In genomic region chr16:67504190-67505021, GRCh38 we compare ENCODE assay signal across 8 cellular contexts. TPM values are rescaled to one million over a fixed set of nuclear protein-coding genes. Genes with fewer than 3 reads are reported as not detected.
DNase-seq lines count a peak whose midpoint lies in the region; ATAC-seq lines count a peak whose summit lies in the region.

No MANE protein-coding gene starts in this region.

- no peaks in the 10 kb centered on the region for H3K27me3 Mint-ChIP-seq in central memory CD8-positive, alpha-beta T cell

- peak; percentile 70 for ATAC-seq in GM19035 (IDR thresholded peaks at IDR 0.05; ENCODE audit: unreplicated experiment)
- peak; percentile 87 for ATAC-seq in central memory CD8-positive, alpha-beta T cell (replicated peaks; ENCODE audit: extremely low read depth, poor library complexity, severe bottlenecking)
- peak; percentile 73 for ATAC-seq in sciatic nerve
- ATAC-seq in GM21526 (IDR thresholded peaks at IDR 0.05; ENCODE audit: low FRiP score, unreplicated experiment) = no peak
- no peak for ATAC-seq in GM19324 (IDR thresholded peaks at IDR 0.05; ENCODE audit: low FRiP score, unreplicated experiment)
- no peak for ATAC-seq in GM18511 (IDR thresholded peaks at IDR 0.05; ENCODE audit: unreplicated experiment)
- ATAC-seq in GM19455 (IDR thresholded peaks at IDR 0.05; ENCODE audit: unreplicated experiment) = no peak

- no peaks in the 10 kb centered on the region for H3K36me3 Mint-ChIP-seq in central memory CD8-positive, alpha-beta T cell (ENCODE audit: insufficient read depth)

- DNase-seq in NOMO-1 treated with dmso at 0.1 percent for 144 hours (lab: John Stamatoyannopoulos, UW; ENCODE audit: unreplicated experiment) (peak; percentile 52), sciatic nerve (ENCODE audit: low spot score) (no peak)
- DNase-seq in central memory CD8-positive, alpha-beta T cell (ENCODE audit: low spot score in 2 of 2) = no peak

- H3K9me3 Mint-ChIP-seq in central memory CD8-positive, alpha-beta T cell = no peaks in the 10 kb centered on the region

- no peak overlapping the region for H3K4me3 Mint-ChIP-seq in central memory CD8-positive, alpha-beta T cell

- peaks cover 44% of the 10 kb centered on the region for H3K4me1 Mint-ChIP-seq in central memory CD8-positive, alpha-beta T cell

- peak overlapping the region; percentile 77 for H3K27ac Mint-ChIP-seq in central memory CD8-positive, alpha-beta T cell (ENCODE audit: low read depth)

- intact Hi-C loops in sciatic nerve (cut with DNase I) = no loop called here

RNA-seq across cellular contexts. Expression of gene AGRP, which starts 21.1 kb away (rescaled TPM):
- not detected for total RNA-seq in sciatic nerve

RNA-seq across cellular contexts. Expression of gene ATP6V0D1, which starts 23.4 kb away (rescaled TPM):
- 46.4 TPM for total RNA-seq in sciatic nerve

RNA-seq across cellular contexts. Expression of gene RIPOR1, which starts 24.2 kb away (rescaled TPM):
- 116 TPM for total RNA-seq in sciatic nerve

RNA-seq across cellular contexts. Expression of gene CTCF, which starts 57.9 kb away (rescaled TPM):
- total RNA-seq in sciatic nerve = 44.0 TPM

Comparison
In these comparisons a context has a peak if more than half of its experiments do, and no peak if none do; other contexts are left out.
1. ATAC-seq: peak in GM19035 (single experiment), central memory CD8-positive, alpha-beta T cell (single experiment) and sciatic nerve (single experiment); none in GM21526 (single experiment), GM19324 (single experiment), GM18511 (single experiment) and GM19455 (single experiment).